ENCODE assay signal across 1 cellular context in the genomic region with DNA sequence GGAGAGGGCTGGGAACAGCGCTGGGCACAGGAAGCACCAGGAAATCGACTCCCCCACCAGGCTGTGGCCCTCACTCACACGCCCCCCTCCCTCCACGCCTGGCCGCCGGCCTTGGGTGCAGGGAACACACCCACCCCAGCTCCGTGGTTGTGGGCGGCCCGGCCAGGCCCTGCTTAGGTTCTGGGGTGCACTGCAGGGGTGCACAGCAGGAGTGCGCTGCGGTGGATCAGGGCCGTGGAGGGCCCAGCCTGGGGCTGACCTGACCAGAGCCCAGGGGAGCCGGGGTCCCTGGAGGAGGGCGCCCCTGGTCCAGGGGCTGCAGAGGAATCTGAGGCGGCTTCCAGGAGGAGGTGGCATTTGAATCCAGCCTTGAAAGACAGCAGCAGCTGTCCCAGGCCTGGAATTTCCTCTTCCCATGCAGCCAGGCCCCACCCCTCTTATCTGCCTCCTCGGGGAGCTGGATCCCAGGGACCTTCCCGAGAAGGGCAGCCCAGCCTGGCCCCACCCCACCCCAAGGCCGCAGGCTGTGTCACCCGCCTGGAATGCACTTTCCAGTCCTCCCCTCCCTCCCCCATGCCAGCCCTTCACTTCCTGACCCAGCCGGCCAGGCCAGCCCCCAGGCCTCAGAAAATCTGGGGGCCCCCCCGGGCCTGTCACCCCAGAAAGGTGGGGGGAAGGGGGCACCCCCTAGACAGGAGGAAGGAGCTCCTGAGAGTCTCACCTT.
A peak's percentile ranks its signal among the peaks of the same experiment; 100 is the strongest.
TF ChIP-seq lines count a peak whose summit lies in the region.

No MANE protein-coding gene starts in this region.

TF ChIP-seq in HepG2, 621 proteins besides CTCF, POLR2A, EP300 and RAD21 (continued from another document and continues in another):
- TF ChIP-seq, protein P1, sequence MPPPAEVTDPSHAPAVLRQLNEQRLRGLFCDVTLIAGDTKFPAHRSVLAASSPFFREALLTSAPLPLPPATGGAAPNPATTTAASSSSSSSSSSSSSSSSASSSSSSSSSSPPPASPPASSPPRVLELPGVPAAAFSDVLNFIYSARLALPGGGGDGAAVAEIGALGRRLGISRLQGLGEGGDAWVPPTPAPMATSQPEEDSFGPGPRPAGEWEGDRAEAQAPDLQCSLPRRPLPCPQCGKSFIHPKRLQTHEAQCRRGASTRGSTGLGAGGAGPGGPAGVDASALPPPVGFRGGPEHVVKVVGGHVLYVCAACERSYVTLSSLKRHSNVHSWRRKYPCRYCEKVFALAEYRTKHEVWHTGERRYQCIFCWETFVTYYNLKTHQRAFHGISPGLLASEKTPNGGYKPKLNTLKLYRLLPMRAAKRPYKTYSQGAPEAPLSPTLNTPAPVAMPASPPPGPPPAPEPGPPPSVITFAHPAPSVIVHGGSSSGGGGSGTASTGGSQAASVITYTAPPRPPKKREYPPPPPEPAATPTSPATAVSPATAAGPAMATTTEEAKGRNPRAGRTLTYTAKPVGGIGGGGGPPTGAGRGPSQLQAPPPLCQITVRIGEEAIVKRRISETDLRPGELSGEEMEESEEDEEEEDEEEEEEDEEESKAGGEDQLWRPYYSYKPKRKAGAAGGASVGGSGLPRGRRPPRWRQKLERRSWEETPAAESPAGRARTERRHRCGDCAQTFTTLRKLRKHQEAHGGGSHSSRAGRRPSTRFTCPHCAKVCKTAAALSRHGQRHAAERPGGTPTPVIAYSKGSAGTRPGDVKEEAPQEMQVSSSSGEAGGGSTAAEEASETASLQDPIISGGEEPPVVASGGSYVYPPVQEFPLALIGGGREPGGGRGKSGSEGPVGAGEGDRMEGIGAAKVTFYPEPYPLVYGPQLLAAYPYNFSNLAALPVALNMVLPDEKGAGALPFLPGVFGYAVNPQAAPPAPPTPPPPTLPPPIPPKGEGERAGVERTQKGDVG (CRISPR knock-in tag; IDR thresholded peaks at IDR 0.05; ENCODE audit: borderline replicate concordance): no peak
- no peak for TF ChIP-seq NFE2L1 (CRISPR knock-in tag; IDR thresholded peaks at IDR 0.05; ENCODE audit: borderline replicate concordance)
- TF ChIP-seq ZNF12 (CRISPR knock-in tag; IDR thresholded peaks at IDR 0.05): no peak
- no peak for TF ChIP-seq ZNF558 (CRISPR knock-in tag; IDR thresholded peaks at IDR 0.05; ENCODE audit: borderline replicate concordance)
- TF ChIP-seq MAZ (IDR thresholded peaks at IDR 0.05; ENCODE audit: borderline replicate concordance, low read depth, low read length): peak; percentile 81; the same call in 1 of the 2 replicates
- TF ChIP-seq MAZ (CRISPR knock-in tag; IDR thresholded peaks at IDR 0.05; ENCODE audit: low read depth): peak; percentile 53
- no peak for TF ChIP-seq NFRKB (IDR thresholded peaks at IDR 0.05)
- peak; percentile 51 for TF ChIP-seq RXRA (CRISPR knock-in tag; IDR thresholded peaks at IDR 0.05)
- TF ChIP-seq RFXANK (CRISPR knock-in tag; IDR thresholded peaks at IDR 0.05): no peak
- TF ChIP-seq ZNF556 (CRISPR knock-in tag; IDR thresholded peaks at IDR 0.05; ENCODE audit: borderline replicate concordance): peak; percentile 23; the same call in 1 of the 2 replicates
- TF ChIP-seq ZFP37 (CRISPR knock-in tag; IDR thresholded peaks at IDR 0.05; ENCODE audit: borderline replicate concordance): peak; percentile 26; the same call in 1 of the 2 replicates
- TF ChIP-seq, protein P2, sequence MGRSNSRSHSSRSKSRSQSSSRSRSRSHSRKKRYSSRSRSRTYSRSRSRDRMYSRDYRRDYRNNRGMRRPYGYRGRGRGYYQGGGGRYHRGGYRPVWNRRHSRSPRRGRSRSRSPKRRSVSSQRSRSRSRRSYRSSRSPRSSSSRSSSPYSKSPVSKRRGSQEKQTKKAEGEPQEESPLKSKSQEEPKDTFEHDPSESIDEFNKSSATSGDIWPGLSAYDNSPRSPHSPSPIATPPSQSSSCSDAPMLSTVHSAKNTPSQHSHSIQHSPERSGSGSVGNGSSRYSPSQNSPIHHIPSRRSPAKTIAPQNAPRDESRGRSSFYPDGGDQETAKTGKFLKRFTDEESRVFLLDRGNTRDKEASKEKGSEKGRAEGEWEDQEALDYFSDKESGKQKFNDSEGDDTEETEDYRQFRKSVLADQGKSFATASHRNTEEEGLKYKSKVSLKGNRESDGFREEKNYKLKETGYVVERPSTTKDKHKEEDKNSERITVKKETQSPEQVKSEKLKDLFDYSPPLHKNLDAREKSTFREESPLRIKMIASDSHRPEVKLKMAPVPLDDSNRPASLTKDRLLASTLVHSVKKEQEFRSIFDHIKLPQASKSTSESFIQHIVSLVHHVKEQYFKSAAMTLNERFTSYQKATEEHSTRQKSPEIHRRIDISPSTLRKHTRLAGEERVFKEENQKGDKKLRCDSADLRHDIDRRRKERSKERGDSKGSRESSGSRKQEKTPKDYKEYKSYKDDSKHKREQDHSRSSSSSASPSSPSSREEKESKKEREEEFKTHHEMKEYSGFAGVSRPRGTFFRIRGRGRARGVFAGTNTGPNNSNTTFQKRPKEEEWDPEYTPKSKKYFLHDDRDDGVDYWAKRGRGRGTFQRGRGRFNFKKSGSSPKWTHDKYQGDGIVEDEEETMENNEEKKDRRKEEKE (IDR thresholded peaks at IDR 0.05): no peak
- TF ChIP-seq ZNF230 (CRISPR knock-in tag; IDR thresholded peaks at IDR 0.05): no peak
- TF ChIP-seq, protein P3, sequence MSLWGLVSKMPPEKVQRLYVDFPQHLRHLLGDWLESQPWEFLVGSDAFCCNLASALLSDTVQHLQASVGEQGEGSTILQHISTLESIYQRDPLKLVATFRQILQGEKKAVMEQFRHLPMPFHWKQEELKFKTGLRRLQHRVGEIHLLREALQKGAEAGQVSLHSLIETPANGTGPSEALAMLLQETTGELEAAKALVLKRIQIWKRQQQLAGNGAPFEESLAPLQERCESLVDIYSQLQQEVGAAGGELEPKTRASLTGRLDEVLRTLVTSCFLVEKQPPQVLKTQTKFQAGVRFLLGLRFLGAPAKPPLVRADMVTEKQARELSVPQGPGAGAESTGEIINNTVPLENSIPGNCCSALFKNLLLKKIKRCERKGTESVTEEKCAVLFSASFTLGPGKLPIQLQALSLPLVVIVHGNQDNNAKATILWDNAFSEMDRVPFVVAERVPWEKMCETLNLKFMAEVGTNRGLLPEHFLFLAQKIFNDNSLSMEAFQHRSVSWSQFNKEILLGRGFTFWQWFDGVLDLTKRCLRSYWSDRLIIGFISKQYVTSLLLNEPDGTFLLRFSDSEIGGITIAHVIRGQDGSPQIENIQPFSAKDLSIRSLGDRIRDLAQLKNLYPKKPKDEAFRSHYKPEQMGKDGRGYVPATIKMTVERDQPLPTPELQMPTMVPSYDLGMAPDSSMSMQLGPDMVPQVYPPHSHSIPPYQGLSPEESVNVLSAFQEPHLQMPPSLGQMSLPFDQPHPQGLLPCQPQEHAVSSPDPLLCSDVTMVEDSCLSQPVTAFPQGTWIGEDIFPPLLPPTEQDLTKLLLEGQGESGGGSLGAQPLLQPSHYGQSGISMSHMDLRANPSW (CRISPR knock-in tag; IDR thresholded peaks at IDR 0.05; ENCODE audit: borderline replicate concordance): no peak
- no peak for TF ChIP-seq SKI (IDR thresholded peaks at IDR 0.05; ENCODE audit: partially characterized antibody)
- TF ChIP-seq HNF4G (IDR thresholded peaks at IDR 0.05; ENCODE audit: borderline replicate concordance, low read depth, low read length): no peak
- TF ChIP-seq HNF4G (CRISPR knock-in tag; IDR thresholded peaks at IDR 0.05; ENCODE audit: borderline replicate concordance, low read depth): no peak
- no peak for TF ChIP-seq PRPF4 (IDR thresholded peaks at IDR 0.05; ENCODE audit: low read depth, low read length, poor library complexity, severe bottlenecking)
- no peak for TF ChIP-seq ZNF549 (CRISPR knock-in tag; IDR thresholded peaks at IDR 0.05)
- TF ChIP-seq SAFB2 (CRISPR knock-in tag; IDR thresholded peaks at IDR 0.05; ENCODE audit: borderline replicate concordance, low read depth): no peak
- 0 out of 2 replicates have a peak, but pooled peaks have one; percentile 2 for TF ChIP-seq NRL (CRISPR knock-in tag; IDR thresholded peaks at IDR 0.05; ENCODE audit: borderline replicate concordance)
- TF ChIP-seq, protein P4, sequence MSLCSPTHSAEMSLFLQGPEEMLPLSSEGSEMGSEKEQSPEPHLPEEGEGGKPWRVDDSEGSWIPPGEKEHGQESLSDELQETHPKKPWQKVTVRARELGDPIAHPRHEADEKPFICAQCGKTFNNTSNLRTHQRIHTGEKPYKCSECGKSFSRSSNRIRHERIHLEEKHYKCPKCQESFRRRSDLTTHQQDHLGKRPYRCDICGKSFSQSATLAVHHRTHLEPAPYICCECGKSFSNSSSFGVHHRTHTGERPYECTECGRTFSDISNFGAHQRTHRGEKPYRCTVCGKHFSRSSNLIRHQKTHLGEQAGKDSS (CRISPR knock-in tag; IDR thresholded peaks at IDR 0.05; ENCODE audit: borderline replicate concordance, low read depth): no peak
- no peak for TF ChIP-seq ZSCAN12 (CRISPR knock-in tag; IDR thresholded peaks at IDR 0.05)
- TF ChIP-seq FOXA3 (CRISPR knock-in tag; IDR thresholded peaks at IDR 0.05): 0 out of 2 replicates have a peak, but pooled peaks have one; percentile 15
- TF ChIP-seq, protein P5, sequence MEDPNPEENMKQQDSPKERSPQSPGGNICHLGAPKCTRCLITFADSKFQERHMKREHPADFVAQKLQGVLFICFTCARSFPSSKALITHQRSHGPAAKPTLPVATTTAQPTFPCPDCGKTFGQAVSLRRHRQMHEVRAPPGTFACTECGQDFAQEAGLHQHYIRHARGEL (CRISPR knock-in tag; IDR thresholded peaks at IDR 0.05): no peak
- no peak for TF ChIP-seq LCORL (IDR thresholded peaks at IDR 0.05)
- TF ChIP-seq LCORL (CRISPR knock-in tag; IDR thresholded peaks at IDR 0.05): peak; percentile 91
- TF ChIP-seq ZFP82 (CRISPR knock-in tag; IDR thresholded peaks at IDR 0.05; ENCODE audit: borderline replicate concordance): no peak
- no peak for TF ChIP-seq ZNF468 (CRISPR knock-in tag; IDR thresholded peaks at IDR 0.05)
- TF ChIP-seq, protein P6, sequence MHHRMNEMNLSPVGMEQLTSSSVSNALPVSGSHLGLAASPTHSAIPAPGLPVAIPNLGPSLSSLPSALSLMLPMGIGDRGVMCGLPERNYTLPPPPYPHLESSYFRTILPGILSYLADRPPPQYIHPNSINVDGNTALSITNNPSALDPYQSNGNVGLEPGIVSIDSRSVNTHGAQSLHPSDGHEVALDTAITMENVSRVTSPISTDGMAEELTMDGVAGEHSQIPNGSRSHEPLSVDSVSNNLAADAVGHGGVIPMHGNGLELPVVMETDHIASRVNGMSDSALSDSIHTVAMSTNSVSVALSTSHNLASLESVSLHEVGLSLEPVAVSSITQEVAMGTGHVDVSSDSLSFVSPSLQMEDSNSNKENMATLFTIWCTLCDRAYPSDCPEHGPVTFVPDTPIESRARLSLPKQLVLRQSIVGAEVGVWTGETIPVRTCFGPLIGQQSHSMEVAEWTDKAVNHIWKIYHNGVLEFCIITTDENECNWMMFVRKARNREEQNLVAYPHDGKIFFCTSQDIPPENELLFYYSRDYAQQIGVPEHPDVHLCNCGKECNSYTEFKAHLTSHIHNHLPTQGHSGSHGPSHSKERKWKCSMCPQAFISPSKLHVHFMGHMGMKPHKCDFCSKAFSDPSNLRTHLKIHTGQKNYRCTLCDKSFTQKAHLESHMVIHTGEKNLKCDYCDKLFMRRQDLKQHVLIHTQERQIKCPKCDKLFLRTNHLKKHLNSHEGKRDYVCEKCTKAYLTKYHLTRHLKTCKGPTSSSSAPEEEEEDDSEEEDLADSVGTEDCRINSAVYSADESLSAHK (CRISPR knock-in tag; IDR thresholded peaks at IDR 0.05; ENCODE audit: borderline replicate concordance): no peak
- TF ChIP-seq, protein P7, sequence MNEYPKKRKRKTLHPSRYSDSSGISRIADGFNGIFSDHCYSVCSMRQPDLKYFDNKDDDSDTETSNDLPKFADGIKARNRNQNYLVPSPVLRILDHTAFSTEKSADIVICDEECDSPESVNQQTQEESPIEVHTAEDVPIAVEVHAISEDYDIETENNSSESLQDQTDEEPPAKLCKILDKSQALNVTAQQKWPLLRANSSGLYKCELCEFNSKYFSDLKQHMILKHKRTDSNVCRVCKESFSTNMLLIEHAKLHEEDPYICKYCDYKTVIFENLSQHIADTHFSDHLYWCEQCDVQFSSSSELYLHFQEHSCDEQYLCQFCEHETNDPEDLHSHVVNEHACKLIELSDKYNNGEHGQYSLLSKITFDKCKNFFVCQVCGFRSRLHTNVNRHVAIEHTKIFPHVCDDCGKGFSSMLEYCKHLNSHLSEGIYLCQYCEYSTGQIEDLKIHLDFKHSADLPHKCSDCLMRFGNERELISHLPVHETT (CRISPR knock-in tag; conservative IDR thresholded peaks at IDR 0.05): no peak
- no peak for TF ChIP-seq SSRP1 (CRISPR knock-in tag; IDR thresholded peaks at IDR 0.05)
- no peak for TF ChIP-seq SCMH1 (CRISPR knock-in tag; IDR thresholded peaks at IDR 0.05; ENCODE audit: borderline replicate concordance)
- no peak; the same call in 1 of the 2 replicates for TF ChIP-seq HIVEP1 (CRISPR knock-in tag; IDR thresholded peaks at IDR 0.05)
- TF ChIP-seq, protein P8, sequence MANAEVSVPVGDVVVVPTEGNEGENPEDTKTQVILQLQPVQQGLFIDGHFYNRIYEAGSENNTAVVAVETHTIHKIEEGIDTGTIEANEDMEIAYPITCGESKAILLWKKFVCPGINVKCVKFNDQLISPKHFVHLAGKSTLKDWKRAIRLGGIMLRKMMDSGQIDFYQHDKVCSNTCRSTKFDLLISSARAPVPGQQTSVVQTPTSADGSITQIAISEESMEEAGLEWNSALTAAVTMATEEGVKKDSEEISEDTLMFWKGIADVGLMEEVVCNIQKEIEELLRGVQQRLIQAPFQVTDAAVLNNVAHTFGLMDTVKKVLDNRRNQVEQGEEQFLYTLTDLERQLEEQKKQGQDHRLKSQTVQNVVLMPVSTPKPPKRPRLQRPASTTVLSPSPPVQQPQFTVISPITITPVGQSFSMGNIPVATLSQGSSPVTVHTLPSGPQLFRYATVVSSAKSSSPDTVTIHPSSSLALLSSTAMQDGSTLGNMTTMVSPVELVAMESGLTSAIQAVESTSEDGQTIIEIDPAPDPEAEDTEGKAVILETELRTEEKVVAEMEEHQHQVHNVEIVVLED (CRISPR knock-in tag; IDR thresholded peaks at IDR 0.05; ENCODE audit: borderline replicate concordance): no peak
- TF ChIP-seq ZNF674 (CRISPR knock-in tag; IDR thresholded peaks at IDR 0.05; ENCODE audit: low read depth): no peak
- TF ChIP-seq ZNF484 (CRISPR knock-in tag; IDR thresholded peaks at IDR 0.05; ENCODE audit: borderline replicate concordance, low read depth): no peak
- TF ChIP-seq GATA4 (IDR thresholded peaks at IDR 0.05; ENCODE audit: borderline replicate concordance, low read depth): no peak
- TF ChIP-seq, protein P9, sequence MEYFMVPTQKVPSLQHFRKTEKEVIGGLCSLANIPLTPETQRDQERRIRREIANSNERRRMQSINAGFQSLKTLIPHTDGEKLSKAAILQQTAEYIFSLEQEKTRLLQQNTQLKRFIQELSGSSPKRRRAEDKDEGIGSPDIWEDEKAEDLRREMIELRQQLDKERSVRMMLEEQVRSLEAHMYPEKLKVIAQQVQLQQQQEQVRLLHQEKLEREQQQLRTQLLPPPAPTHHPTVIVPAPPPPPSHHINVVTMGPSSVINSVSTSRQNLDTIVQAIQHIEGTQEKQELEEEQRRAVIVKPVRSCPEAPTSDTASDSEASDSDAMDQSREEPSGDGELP (IDR thresholded peaks at IDR 0.05; ENCODE audit: borderline replicate concordance, low read depth): peak; percentile 47; the same call in 1 of the 2 replicates
- TF ChIP-seq SRSF4 (IDR thresholded peaks at IDR 0.05; ENCODE audit: low read depth, low read length, poor library complexity, severe bottlenecking): no peak
- TF ChIP-seq ZNF570 (CRISPR knock-in tag; IDR thresholded peaks at IDR 0.05; ENCODE audit: borderline replicate concordance): no peak
- no peak for TF ChIP-seq ZNF441 (CRISPR knock-in tag; IDR thresholded peaks at IDR 0.05; ENCODE audit: borderline replicate concordance)
- no peak for TF ChIP-seq ZNF333 (CRISPR knock-in tag; IDR thresholded peaks at IDR 0.05; ENCODE audit: borderline replicate concordance)
- TF ChIP-seq EEA1 (CRISPR knock-in tag; IDR thresholded peaks at IDR 0.05; ENCODE audit: borderline replicate concordance): no peak
- no peak for TF ChIP-seq SATB2 (CRISPR knock-in tag; IDR thresholded peaks at IDR 0.05)
- no peak for TF ChIP-seq ZNF451 (CRISPR knock-in tag; IDR thresholded peaks at IDR 0.05)
- TF ChIP-seq ATF7-NPFF (CRISPR knock-in tag; IDR thresholded peaks at IDR 0.05; ENCODE audit: low read depth): 0 out of 2 replicates have a peak, but pooled peaks have one; percentile 11
